In genomic region chr9:113522858-113523257, GRCh38 we compare ENCODE assay signal across 1 cellular context.
TF ChIP-seq lines count a peak whose summit lies in the region.

No MANE protein-coding gene starts in this region.

TF ChIP-seq in HepG2, 621 proteins besides CTCF, POLR2A, EP300 and RAD21 (continued from another document):
- TF ChIP-seq GRHL1 (CRISPR knock-in tag; conservative IDR thresholded peaks at IDR 0.05) (no peak), GTF3A (CRISPR knock-in tag; conservative IDR thresholded peaks at IDR 0.05) (no peak), NFIB (CRISPR knock-in tag; IDR thresholded peaks at IDR 0.05; ENCODE audit: borderline replicate concordance) (no peak), ZNF891 (CRISPR knock-in tag; IDR thresholded peaks at IDR 0.05) (no peak)
